1 cellular context compared by ENCODE assay signal in genomic region chr7:55132890-55133551, GRCh38.
TF ChIP-seq lines count a peak whose summit lies in the region.

No MANE protein-coding gene starts in this region.

TF ChIP-seq in HepG2, 621 proteins besides CTCF, POLR2A, EP300 and RAD21 (continued from another document and continues in another):
- TF ChIP-seq ZNF234 (CRISPR knock-in tag; conservative IDR thresholded peaks at IDR 0.05) (no peak), BHLHE40 (IDR thresholded peaks at IDR 0.05; ENCODE audit: low read length) (peak; percentile 86), SETDB1 (CRISPR knock-in tag; IDR thresholded peaks at IDR 0.05; ENCODE audit: borderline replicate concordance) (no peak), RARA (CRISPR knock-in tag; IDR thresholded peaks at IDR 0.05) (peak; percentile 45; the same call in 1 of the 2 replicates), ZNF577 (CRISPR knock-in tag; IDR thresholded peaks at IDR 0.05; ENCODE audit: borderline replicate concordance, low read depth) (no peak), YEATS4 (CRISPR knock-in tag; IDR thresholded peaks at IDR 0.05; ENCODE audit: borderline replicate concordance) (no peak), ARHGAP35 (CRISPR knock-in tag; IDR thresholded peaks at IDR 0.05; ENCODE audit: borderline replicate concordance) (no peak), ZBTB33 (CRISPR knock-in tag; IDR thresholded peaks at IDR 0.05) (0 out of 2 replicates have a peak, but pooled peaks have one; percentile 9), SAP130 (CRISPR knock-in tag; IDR thresholded peaks at IDR 0.05; ENCODE audit: low read depth) (peak; percentile 12; the same call in 1 of the 2 replicates), YY1 (IDR thresholded peaks at IDR 0.05; ENCODE audit: insufficient read depth, insufficient replicate concordance, low read depth, low read length) (no peak), XBP1 (CRISPR knock-in tag; IDR thresholded peaks at IDR 0.05) (no peak), GABPA (IDR thresholded peaks at IDR 0.05; ENCODE audit: low read depth, low read length) (no peak), GABPA (CRISPR knock-in tag; IDR thresholded peaks at IDR 0.05; ENCODE audit: low read depth) (no peak), HOMEZ (CRISPR knock-in tag; IDR thresholded peaks at IDR 0.05; ENCODE audit: low read depth) (no peak), MAZ (IDR thresholded peaks at IDR 0.05; ENCODE audit: borderline replicate concordance, low read depth, low read length) (no peak), MAZ (CRISPR knock-in tag; IDR thresholded peaks at IDR 0.05; ENCODE audit: low read depth) (no peak), CC2D1A (CRISPR knock-in tag; IDR thresholded peaks at IDR 0.05) (no peak), ZNF274 (CRISPR knock-in tag; IDR thresholded peaks at IDR 0.05) (no peak), NR2C2 (CRISPR knock-in tag; IDR thresholded peaks at IDR 0.05; ENCODE audit: borderline replicate concordance) (0 out of 2 replicates have a peak, but pooled peaks have one; percentile 24), ZNF562 (CRISPR knock-in tag; IDR thresholded peaks at IDR 0.05; ENCODE audit: borderline replicate concordance) (no peak), RFX1 (IDR thresholded peaks at IDR 0.05) (no peak), MTF2 (CRISPR knock-in tag; IDR thresholded peaks at IDR 0.05; ENCODE audit: borderline replicate concordance) (no peak), ZNF350 (CRISPR knock-in tag; IDR thresholded peaks at IDR 0.05; ENCODE audit: borderline replicate concordance, low read depth) (no peak), ZSCAN30 (CRISPR knock-in tag; IDR thresholded peaks at IDR 0.05) (no peak), MYC (CRISPR knock-in tag; IDR thresholded peaks at IDR 0.05; ENCODE audit: borderline replicate concordance) (peak; percentile 1; the same call in 1 of the 2 replicates), ZNF709 (CRISPR knock-in tag; IDR thresholded peaks at IDR 0.05) (0 out of 2 replicates have a peak, but pooled peaks have one; percentile 38), ZNF737 (CRISPR knock-in tag; IDR thresholded peaks at IDR 0.05; ENCODE audit: borderline replicate concordance) (no peak), KDM5A (IDR thresholded peaks at IDR 0.05; ENCODE audit: borderline replicate concordance, low read length) (no peak), BRD4 (CRISPR knock-in tag; IDR thresholded peaks at IDR 0.05) (no peak), FOXO1 (CRISPR knock-in tag; IDR thresholded peaks at IDR 0.05) (no peak), TOPORS (CRISPR knock-in tag; IDR thresholded peaks at IDR 0.05) (no peak), ARID3A (IDR thresholded peaks at IDR 0.05; ENCODE audit: low read depth, low read length) (no peak), SRY (CRISPR knock-in tag; IDR thresholded peaks at IDR 0.05) (no peak), ARID4A (CRISPR knock-in tag; IDR thresholded peaks at IDR 0.05; ENCODE audit: borderline replicate concordance) (no peak), ASH2L (IDR thresholded peaks at IDR 0.05; ENCODE audit: insufficient read length, low read depth, low read length) (peak; percentile 40), NR3C1 (CRISPR knock-in tag; IDR thresholded peaks at IDR 0.05) (no peak), FOXM1 (CRISPR knock-in tag; IDR thresholded peaks at IDR 0.05) (no peak), BCLAF1 (IDR thresholded peaks at IDR 0.05) (no peak), SOX13 (IDR thresholded peaks at IDR 0.05) (no peak), SOX13 (CRISPR knock-in tag; conservative IDR thresholded peaks at IDR 0.05 in 1 of 2, IDR thresholded peaks at IDR 0.05 in 1 of 2) (peak in 1 of 2 experiments; percentile 32; a peak in 1 of 4 replicates), TEAD2 (CRISPR knock-in tag; IDR thresholded peaks at IDR 0.05) (no peak), AHDC1 (CRISPR knock-in tag; IDR thresholded peaks at IDR 0.05; ENCODE audit: borderline replicate concordance) (0 out of 2 replicates have a peak, but pooled peaks have one; percentile 0), TFDP1 (CRISPR knock-in tag; IDR thresholded peaks at IDR 0.05; ENCODE audit: borderline replicate concordance) (0 out of 2 replicates have a peak, but pooled peaks have one; percentile 4), MXD1 (CRISPR knock-in tag; IDR thresholded peaks at IDR 0.05) (peak; percentile 61; the same call in 1 of the 2 replicates), MLLT10 (CRISPR knock-in tag; IDR thresholded peaks at IDR 0.05) (no peak)
